In the genomic region with DNA sequence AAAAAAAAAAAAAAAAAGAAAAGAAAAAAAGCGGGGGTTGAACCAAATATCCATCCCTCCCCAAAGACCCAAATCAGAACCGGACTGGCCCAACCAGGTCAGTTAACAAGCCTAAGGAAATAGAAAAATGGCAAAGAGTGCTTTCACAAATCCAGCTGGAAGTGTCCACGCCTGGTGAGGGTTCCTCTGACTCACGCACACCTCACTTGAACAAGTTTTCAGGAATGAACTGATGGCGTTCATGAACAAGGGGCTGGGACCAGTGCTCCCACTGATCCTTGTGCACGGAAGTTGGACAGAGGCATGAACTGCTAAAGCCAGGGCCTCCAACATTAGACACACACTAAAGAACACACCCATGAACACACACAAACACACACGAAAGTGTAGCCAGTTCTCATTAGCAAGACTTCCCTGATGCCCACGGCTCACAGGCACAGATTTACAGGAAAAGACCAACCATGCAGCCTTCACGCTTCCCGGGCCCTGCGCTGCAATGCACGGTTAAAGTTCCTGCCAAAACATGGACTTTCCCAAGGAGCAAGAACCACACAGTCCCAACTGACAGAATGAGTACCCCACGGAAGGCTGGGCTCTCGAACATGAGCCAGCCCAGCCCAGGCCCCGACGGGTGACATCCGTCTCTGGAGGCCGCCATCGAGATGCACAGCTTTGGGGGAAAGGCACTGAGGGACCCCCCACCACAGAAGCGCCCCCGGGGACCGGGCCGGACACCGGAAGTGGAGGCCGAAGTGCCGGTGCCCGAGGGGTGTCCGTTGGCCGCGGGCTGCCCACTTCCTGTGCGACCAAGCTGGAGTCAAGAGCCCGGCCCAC, we compare ENCODE assay signal across 8 cellular contexts. TPM values are rescaled to one million over a fixed set of nuclear protein-coding genes. Genes with fewer than 3 reads are reported as not detected.
A peak's percentile ranks its signal among the peaks of the same experiment; 100 is the strongest.
DNase-seq lines count a peak whose midpoint lies in the region; ATAC-seq, FAIRE-seq and TF ChIP-seq lines count a peak whose summit lies in the region.

No MANE protein-coding gene starts in this region.

- TF ChIP-seq POLR2A in H54 (IDR thresholded peaks at IDR 0.05; ENCODE audit: low read depth, low read length) = no peak

- CTCF ChIA-PET in GM10248 (lab: Yijun Ruan, JAX) = interaction anchor here (0.9 to 2.8 kb wide), 3 partner anchors 33 to 195 kb away, joined by 3 to 9 read pairs (median 6); no protein-coding TSS in a partner anchor

- no peak for FAIRE-seq in H54 (lab: Jason Lieb, UNC)

- peak; percentile 32 to 52 for ATAC-seq in left cardiac atrium

- DNase-seq in GM10248 (ENCODE audit: extremely low spot score) (peak; percentile 39), H54 (ENCODE audit: insufficient read length, low spot score) (peak; percentile 61), M059J (ENCODE audit: low read depth) (peak; percentile 72), left cardiac atrium (no peak), retinal pigment epithelial cell (ENCODE audit: low read depth) (no peak), NCI-H2107 (lab: John Stamatoyannopoulos, UW) (no peak), NCI-H187 (lab: John Stamatoyannopoulos, UW) (no peak)
- DNase-seq in activated naive CD4-positive, alpha-beta T cell treated with anti-CD3 and anti-CD28 coated beads, Interleukin-2, amount 50 U/mL, for 16 hours = peak; percentile 41

- POLR2A ChIA-PET in GM10248 (lab: Yijun Ruan, JAX) = interaction anchor here (0.6 kb wide), 1 partner anchor 29 kb away, joined by 4 read pairs; no protein-coding TSS in a partner anchor

- peak overlapping the region; percentile 85 for H3K4me3 ChIP-seq in retinal pigment epithelial cell (ENCODE audit: low read length)

- intact Hi-C loops in left cardiac atrium (cut with DNase I) = loop anchor here in 1 of 2 donors (10.0 kb wide), 1 partner anchor 51 kb away; no protein-coding TSS in a partner anchor

- no peak for TF ChIP-seq CTCF in GM10248 (IDR thresholded peaks at IDR 0.05; ENCODE audit: control extremely low read depth, extremely low read depth, low read depth, missing control alignments)
- TF ChIP-seq CTCF in retinal pigment epithelial cell (conservative IDR thresholded peaks at IDR 0.05; ENCODE audit: low read depth, low read length) = no peak

RNA-seq across cellular contexts. Expression of gene DNMT1, which starts 0.9 kb away (rescaled TPM):
- 199 and 263 TPM in 2 replicates for total RNA-seq in M059J (2014; rRNA removed; shearing (Covaris generic))
- 10 to 100 TPM; 32.7 to 34.9 TPM for total RNA-seq in left cardiac atrium

RNA-seq across cellular contexts. Expression of gene S1PR2, which starts 37.2 kb away (rescaled TPM):
- 7.1 and 8.3 TPM in 2 replicates for total RNA-seq in M059J (2014; rRNA removed; shearing (Covaris generic))
- total RNA-seq in left cardiac atrium = 10 to 100 TPM in 1 of 2 donors, 1 to 10 TPM in 1; 7.9 to 13.6 TPM

RNA-seq across cellular contexts. Expression of gene MRPL4, which starts 58.1 kb away (rescaled TPM):
- total RNA-seq in M059J (2014; rRNA removed; shearing (Covaris generic)) = 53.8 and 96.4 TPM in 2 replicates
- 10 to 100 TPM; 60.2 to 68.5 TPM for total RNA-seq in left cardiac atrium

Comparison
In these comparisons a context has a peak if more than half of its experiments do, and no peak if none do; other contexts are left out.
1. DNase-seq: peak in GM10248 (single experiment), H54 (single experiment), M059J (single experiment) and activated naive CD4-positive, alpha-beta T cell treated with anti-CD3 and anti-CD28 coated beads, Interleukin-2, amount 50 U/mL, for 16 hours (single experiment); none in left cardiac atrium (single experiment), retinal pigment epithelial cell (single experiment), NCI-H2107 (single experiment) and NCI-H187 (0 of 2).